ENCODE assay signal across 22 cellular contexts in the genomic region with DNA sequence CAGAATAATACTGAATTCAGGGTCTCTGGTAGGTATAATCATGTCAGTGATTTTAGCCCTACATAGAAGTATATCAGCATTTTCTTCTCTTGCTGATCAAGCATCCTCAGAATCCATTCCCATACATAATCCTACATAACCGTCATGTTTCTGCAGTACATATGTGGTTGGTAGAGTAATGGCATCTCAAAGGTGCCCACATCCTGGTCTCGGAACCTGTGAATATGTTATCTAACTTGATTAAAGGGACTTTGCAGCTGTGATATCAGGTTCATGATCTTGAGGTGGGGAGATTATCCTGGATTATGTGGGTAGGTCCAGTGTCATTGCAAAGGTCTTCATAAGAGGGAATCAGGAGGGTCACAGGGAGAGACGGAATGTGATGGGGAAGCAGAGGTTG.
DNase-seq lines count a peak whose midpoint lies in the region; ATAC-seq, FAIRE-seq and TF ChIP-seq lines count a peak whose summit lies in the region.
"Had no signal": no experiment of that assay in that cellular context is flagged by ENCODE, and none has a peak within 500 bp of the region (broad histone marks: within the 10 kb centered on the region; RNA-seq: fewer than 3 reads in every experiment).

No MANE protein-coding gene starts in this region.

- H3K4me3 ChIP-seq in endodermal cell (ENCODE audit: low read length), result no peak overlapping the region
- no peak overlapping the region for H3K4me3 ChIP-seq in ascending aorta
- H3K4me3 ChIP-seq: A549; BLaER1 treated with 17β-estradiol and CSF1 and Interleukin-3, amounts not matched to agents 10 nM and 100 nM had no signal

- H3K27ac Mint-ChIP-seq in T-helper 17 cell (peak overlapping the region; percentile 11), endodermal cell (peak overlapping the region; percentile 5)
- H3K27ac Mint-ChIP-seq: B cell; CD4-positive, alpha-beta T cell; CD8-positive, alpha-beta T cell had no signal

- peaks cover 32% of the 10 kb centered on the region for H3K36me3 ChIP-seq in endodermal cell (ENCODE audit: control insufficient read depth, insufficient read depth, low read length)
- peaks cover 44 to 72% of the 10 kb centered on the region in 2 donors for H3K36me3 ChIP-seq in ascending aorta

- no peak overlapping the region for H3K4me3 Mint-ChIP-seq in T-helper 17 cell
- H3K4me3 Mint-ChIP-seq in endodermal cell, result no peak overlapping the region
- H3K4me3 Mint-ChIP-seq: B cell; CD4-positive, alpha-beta T cell; CD8-positive, alpha-beta T cell had no signal

- intact Hi-C loops in ascending aorta (cut with DNase I), result no loop called here

- no peaks in the 10 kb centered on the region for H3K27me3 ChIP-seq in endodermal cell (ENCODE audit: control insufficient read depth, insufficient read depth, low read length, poor library complexity, severe bottlenecking)
- H3K27me3 ChIP-seq in ascending aorta, result no peaks in the 10 kb centered on the region
- H3K27me3 ChIP-seq: BLaER1 treated with 17β-estradiol and CSF1 and Interleukin-3, amounts not matched to agents 10 nM and 100 nM had no signal

- TF ChIP-seq CTCF in endodermal cell (conservative IDR thresholded peaks at IDR 0.05), result no peak
- TF ChIP-seq CTCF in ascending aorta (IDR thresholded peaks at IDR 0.05), result no peak

- peak; percentile 41 for DNase-seq in NCI-H82 (lab: John Stamatoyannopoulos, UW)
- no peak for DNase-seq in NCI-H82 treated with DMSO at 0.1 percent for 48 hours (lab: John Stamatoyannopoulos, UW; ENCODE audit: unreplicated experiment)
- DNase-seq in T-helper 17 cell, result no peak
- no peak for DNase-seq in endodermal cell
- no peak for DNase-seq in ascending aorta (ENCODE audit: low spot score in 2 of 2)
- no peak for DNase-seq in RCC 7860 (ENCODE audit: low spot score)
- DNase-seq in H4 (ENCODE audit: low spot score), result no peak
- DNase-seq: AML-193; Caco-2; Calu3; CD4-positive, alpha-beta T cell; CD8-positive, alpha-beta T cell; DMS79 treated with DMSO at 0.1 percent for 48 hours; GF-D8 had no signal

- H3K27me3 Mint-ChIP-seq in T-helper 17 cell (no peaks in the 10 kb centered on the region), endodermal cell (ENCODE audit: insufficient read depth) (no peaks in the 10 kb centered on the region)
- H3K27me3 Mint-ChIP-seq: B cell; CD4-positive, alpha-beta T cell had no signal

- H3K27ac ChIP-seq in endodermal cell (ENCODE audit: low read depth, low read length) (no peak overlapping the region), temporal lobe (ENCODE audit: low read depth, low read length) (peak overlapping the region; percentile 17), ascending aorta (no peak overlapping the region)
- H3K27ac ChIP-seq: 22Rv1; A549; BLaER1 treated with 17β-estradiol and CSF1 and Interleukin-3, amounts not matched to agents 10 nM and 100 nM; C4-2B had no signal

- H3K9me3 Mint-ChIP-seq in endodermal cell, result no peaks in the 10 kb centered on the region
- H3K9me3 Mint-ChIP-seq: CD4-positive, alpha-beta T cell; CD8-positive, alpha-beta T cell had no signal

- H3K36me3 Mint-ChIP-seq in T-helper 17 cell (ENCODE audit: low read depth) (peaks cover 10% of the 10 kb centered on the region), endodermal cell (ENCODE audit: low read depth) (peaks cover 56% of the 10 kb centered on the region)

- no peaks in the 10 kb centered on the region for H3K4me1 ChIP-seq in endodermal cell (ENCODE audit: control insufficient read depth, insufficient read depth, low read length)
- H3K4me1 ChIP-seq in ascending aorta, result no peaks in the 10 kb centered on the region
- H3K4me1 ChIP-seq: A549; BLaER1 treated with 17β-estradiol and CSF1 and Interleukin-3, amounts not matched to agents 10 nM and 100 nM; Caco-2 had no signal

- H3K9me3 ChIP-seq in T-helper 17 cell (ENCODE audit: control insufficient read depth, low read length, poor library complexity, severe bottlenecking), result no peaks in the 10 kb centered on the region
- H3K9me3 ChIP-seq in endodermal cell (ENCODE audit: control insufficient read depth, low read length), result no peaks in the 10 kb centered on the region
- no peaks in the 10 kb centered on the region for H3K9me3 ChIP-seq in ascending aorta
- H3K9me3 ChIP-seq: A549; BLaER1 treated with 17β-estradiol and CSF1 and Interleukin-3, amounts not matched to agents 10 nM and 100 nM; Caco-2 had no signal

- peaks cover 5% of the 10 kb centered on the region for H3K4me1 Mint-ChIP-seq in T-helper 17 cell
- H3K4me1 Mint-ChIP-seq in endodermal cell, result no peaks in the 10 kb centered on the region
- H3K4me1 Mint-ChIP-seq: B cell had no signal

- FAIRE-seq in RCC 7860 (lab: Jason Lieb, UNC), result no peak
- FAIRE-seq: A549, D721Med, GM12891 had no signal

- 98 to 100% methylated on average over 1 to 3 of the region's 3 CpGs for WGBS in endodermal cell (ENCODE audit: insufficient coverage in 1 of 2, insufficient read length in 1 of 2), 2 experiments

- no peak overlapping the region for H3K9ac ChIP-seq in endodermal cell (ENCODE audit: extremely low read depth, low read length, poor library complexity, severe bottlenecking)
- H3K9ac ChIP-seq: BLaER1 treated with 17β-estradiol and CSF1 and Interleukin-3, amounts not matched to agents 10 nM and 100 nM had no signal

- no peak for ATAC-seq in T-helper 17 cell
- ATAC-seq: A549; CD8-positive, alpha-beta T cell had no signal
